In the genomic region with DNA sequence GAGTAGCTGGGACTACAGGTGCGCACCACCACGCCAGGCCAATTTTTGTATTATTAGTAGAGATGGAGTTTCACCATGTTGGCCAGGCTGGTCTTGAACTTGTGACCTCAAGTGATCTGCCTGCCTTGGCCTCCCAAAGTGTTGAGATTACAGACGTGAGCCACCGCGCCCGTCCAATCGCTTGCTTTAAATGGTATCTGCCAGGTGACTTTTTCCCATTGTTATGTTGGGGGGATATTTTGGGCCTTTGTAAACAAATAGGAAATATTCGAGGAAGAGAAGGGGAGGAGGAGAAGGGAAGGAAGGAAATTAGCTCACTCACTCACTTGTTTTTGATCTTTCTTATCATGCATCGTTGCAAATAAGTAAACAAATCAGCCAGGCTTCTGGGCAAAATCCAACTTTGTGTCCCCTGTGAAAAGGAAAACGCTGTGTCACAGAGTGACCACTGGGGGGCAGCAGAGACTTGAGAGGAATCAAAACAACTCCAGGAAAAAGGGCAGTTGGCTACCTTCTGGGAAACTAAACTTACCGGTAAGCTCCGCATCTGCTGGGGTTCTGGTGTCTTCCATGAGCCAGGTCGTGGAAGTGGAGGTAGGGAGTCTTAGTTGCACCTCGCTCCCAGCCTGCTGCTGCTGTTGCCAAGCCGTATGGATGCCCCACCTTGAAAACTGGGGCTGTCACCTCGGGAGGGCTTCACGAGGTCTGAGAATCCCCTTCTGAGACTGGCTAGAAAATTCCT, we compare ENCODE assay signal across 8 cellular contexts. TPM values are rescaled to one million over a fixed set of nuclear protein-coding genes. Genes with fewer than 3 reads are reported as not detected.
A peak's percentile ranks its signal among the peaks of the same experiment; 100 is the strongest.
DNase-seq lines count a peak whose midpoint lies in the region; ATAC-seq, FAIRE-seq and TF ChIP-seq lines count a peak whose summit lies in the region.

No MANE protein-coding gene starts in this region.

- H4K91ac ChIP-seq in H1 (replicated peaks; ENCODE audit: insufficient read length, low read length) = no peak overlapping the region

- 0 out of 2 replicates have a peak overlapping the region, but pooled peaks have one; percentile 54 for H3K18ac ChIP-seq in H1 (ENCODE audit: extremely low read depth, low read length)

- H3K79me2 ChIP-seq in H1 (ENCODE audit: control insufficient read depth in 1 of 2, insufficient read depth in 2 of 2, low read length in 2 of 2) = no peaks in the 10 kb centered on the region

- TF ChIP-seq CTCF in BE2C (IDR thresholded peaks at IDR 0.05; ENCODE audit: low read depth, low read length) (peak; percentile 97), H1 (IDR thresholded peaks at IDR 0.05; ENCODE audit: control extremely low read depth in 1 of 3, insufficient read depth in 1 of 3, low read depth in 1 of 3, low read length in 3 of 3) (peak; percentile 55 to 88 (median 88))

- H3K79me1 ChIP-seq in H1 (ENCODE audit: low read depth, low read length) = no peaks in the 10 kb centered on the region

- DNase-seq in BE2C (peak; percentile 76), HK-2 (ENCODE audit: unreplicated experiment) (peak; percentile 75), NCI-H82 treated with DMSO at 0.1 percent for 48 hours (lab: John Stamatoyannopoulos, UW; ENCODE audit: unreplicated experiment) (peak; percentile 50), H1 (ENCODE audit: low read depth in 1 of 2, low spot score in 2 of 2) (peak; percentile 41 to 87), midbrain (lab: John Stamatoyannopoulos, UW) (peak; percentile 86)
- peak; percentile 32 to 68 for DNase-seq in activated CD8-positive, alpha-beta memory T cell treated with anti-CD3 and anti-CD28 coated beads for 1 hour (ENCODE audit: extremely low read depth in 1 of 2, low read depth in 1 of 2)
- peak; percentile 59 for DNase-seq in stimulated activated CD8-positive, alpha-beta memory T cell treated with anti-CD3 and anti-CD28 coated beads, Interleukin-15, amount 100 ng/mL, for 1 hour (ENCODE audit: low read depth)

- no peak overlapping the region for H3K14ac ChIP-seq in H1 (ENCODE audit: insufficient read length)

- no peak overlapping the region for H4K5ac ChIP-seq in H1 (ENCODE audit: insufficient read length, low read depth, low read length)

- peak overlapping the region; percentile 79; the same call in 1 of the 2 replicates for H2AFZ ChIP-seq in H1 (ENCODE audit: low read length)

- H3K23me2 ChIP-seq in H1 (ENCODE audit: low read depth, low read length) = no peaks in the 10 kb centered on the region; the same call in 1 of the 2 replicates

- no peak for TF ChIP-seq POLR2A in H1 (IDR thresholded peaks at IDR 0.05; ENCODE audit: control extremely low read depth in 1 of 2, low read depth in 2 of 2, low read length in 2 of 2)

- no peaks in the 10 kb centered on the region for H3K27me3 ChIP-seq in BE2C
- peaks cover 0 to 3% (median 0%) of the 10 kb centered on the region in 4 experiments; a peak in 3 of 7 replicates for H3K27me3 ChIP-seq in H1 (replicated peaks in 1 of 4; ENCODE audit: control insufficient read depth in 3 of 4, extremely low read depth in 1 of 4, insufficient read depth in 3 of 4, low read length in 3 of 4)

- H3K4me1 ChIP-seq in BE2C = peaks cover 2% of the 10 kb centered on the region; the same call in 1 of the 2 replicates
- peaks cover 0 to 5% (median 0%) of the 10 kb centered on the region in 4 experiments; a peak in 4 of 7 replicates for H3K4me1 ChIP-seq in H1 (replicated peaks in 1 of 4; ENCODE audit: control insufficient read depth in 3 of 4, insufficient read depth in 4 of 4, low read length in 3 of 4)

- peak overlapping the region; percentile 66; the same call in 1 of the 2 replicates for H4K8ac ChIP-seq in H1 (ENCODE audit: extremely low read depth, insufficient read depth, low read length)

- no peak overlapping the region for H3K27ac ChIP-seq in H1 (ENCODE audit: low read depth, low read length)

- 47% methylated on average over 17 of the region's 17 CpGs; no CpG with 5 or more reads in 1 of the 2 experiments for WGBS in H1 (ENCODE audit: extremely low coverage in 1 of 2, insufficient coverage in 1 of 2, insufficient read length in 1 of 2, insufficient replicate concordance in 2 of 2, low coverage in 1 of 2, low lambda C conversion rate in 2 of 2, missing lambda C conversion rate in 1 of 2), 2 experiments

- no peak for TF ChIP-seq EP300 in H1 (IDR thresholded peaks at IDR 0.05; ENCODE audit: borderline replicate concordance in 1 of 2, low read depth in 2 of 2, low read length in 2 of 2)

- peak; percentile 75 for FAIRE-seq in H1 (lab: Jason Lieb, UNC)

- H4K20me1 ChIP-seq in H1 (replicated peaks in 1 of 2; ENCODE audit: control insufficient read depth in 1 of 2, insufficient read depth in 2 of 2, low read length in 2 of 2) = no peaks in the 10 kb centered on the region

- no peak overlapping the region for H3K4ac ChIP-seq in H1 (replicated peaks; ENCODE audit: insufficient read length, low read depth, low read length)

- no peak for ATAC-seq in GM18909 (IDR thresholded peaks at IDR 0.05; ENCODE audit: poor library complexity, unreplicated experiment)

- H3K9me3 ChIP-seq in BE2C (no peaks in the 10 kb centered on the region; the same call in 1 of the 2 replicates), H1 (ENCODE audit: insufficient read depth in 2 of 2, low read depth in 1 of 2, low read length in 1 of 2) (0 out of 4 replicates have a peak, but pooled peaks cover 0 to 2% of the 10 kb centered on the region in 2 experiments)

- CTCF ChIA-PET in H1 (lab: Charles Lee; ENCODE audit: partially characterized antibody) = interaction anchor here (0.6 to 13.2 kb wide), 31 partner anchors 8 to 244 kb away, joined by 3 to 306 read pairs (median 4); partner anchors contain the start of gene RANBP3

- H2BK15ac ChIP-seq in H1 (ENCODE audit: low read length) = no peak overlapping the region

- H2BK120ac ChIP-seq in H1 (replicated peaks; ENCODE audit: low read depth, low read length) = no peak overlapping the region

- POLR2A ChIA-PET in H1 (lab: Charles Lee; ENCODE audit: partially characterized antibody) = interaction anchor here (1.2 to 1.5 kb wide), 2 partner anchors 9 to 36 kb away, joined by 3 to 4 read pairs; partner anchors contain the start of gene RANBP3

- H3K4me2 ChIP-seq in H1 (ENCODE audit: insufficient read depth in 1 of 2, low read depth in 2 of 2, low read length in 2 of 2) = peak overlapping the region in 1 of 2 experiments; percentile 44; a peak in 2 of 4 replicates

- no peak overlapping the region for H2BK20ac ChIP-seq in H1 (ENCODE audit: low read length)

- H3K36me3 ChIP-seq in BE2C = no peaks in the 10 kb centered on the region
- no peaks in the 10 kb centered on the region for H3K36me3 ChIP-seq in H1 (ENCODE audit: control insufficient read depth in 2 of 4, insufficient read depth in 4 of 4, low read length in 3 of 4)

- H3K56ac ChIP-seq in H1 (replicated peaks; ENCODE audit: insufficient read length, low read depth, low read length) = no peak overlapping the region

- peak; percentile 88 to 90 for TF ChIP-seq RAD21 in H1 (IDR thresholded peaks at IDR 0.05 in 1 of 2, conservative IDR thresholded peaks at IDR 0.05 in 1 of 2; ENCODE audit: low read depth in 2 of 2, low read length in 2 of 2)

- H3K23ac ChIP-seq in H1 (ENCODE audit: insufficient read length) = no peak overlapping the region

- H2AK5ac ChIP-seq in H1 (ENCODE audit: low read depth, low read length) = no peak overlapping the region

- H3K4me3 ChIP-seq in BE2C (ENCODE audit: low read depth, low read length) (no peak overlapping the region), H1 (ENCODE audit: extremely low read depth in 1 of 4, insufficient read depth in 2 of 4, low read depth in 3 of 4, low read length in 4 of 4) (no peak overlapping the region)

- no peak overlapping the region for H2BK12ac ChIP-seq in H1 (ENCODE audit: low read depth, low read length)

- H2BK5ac ChIP-seq in H1 (ENCODE audit: low read depth, low read length) = no peak overlapping the region; the same call in 1 of the 2 replicates

- no peak overlapping the region for H3K9ac ChIP-seq in H1 (replicated peaks in 1 of 4; ENCODE audit: extremely low read depth in 1 of 4, low read depth in 3 of 4, low read length in 3 of 4)

TF ChIP-seq in H1, 55 proteins besides CTCF, POLR2A, EP300 and RAD21:
- 0 out of 2 replicates have a peak, but pooled peaks have one; percentile 11 for TF ChIP-seq BACH1 (IDR thresholded peaks at IDR 0.05; ENCODE audit: low read length)
- peak; percentile 43 for TF ChIP-seq ASH2L (IDR thresholded peaks at IDR 0.05; ENCODE audit: low read length)
- no peak for TF ChIP-seq SIN3A (conservative IDR thresholded peaks at IDR 0.05 in 1 of 2, IDR thresholded peaks at IDR 0.05 in 1 of 2; ENCODE audit: low read depth in 1 of 2, low read length in 2 of 2)
TF ChIP-seq in H1: peak in this region for 2.

RNA-seq across cellular contexts. Expression of gene RANBP3, which starts 9.3 kb away (rescaled TPM):
- polyA plus RNA-seq in BE2C (2012; ENCODE audit: insufficient read depth, insufficient read length, low read depth) = 210 TPM
- total RNA-seq in H1 (2021; fragmentation: NEBNext Ultra II Directional; extraction: Animal tissue kit (Norgen Biotek cat#: 25700)) = 87.0 and 95.4 TPM in 2 replicates
- polyA plus RNA-seq in H1 (2011; rRNA removed) = 122 and 159 TPM in 2 replicates
- polyA plus RNA-seq in H1 (2011; cell fraction: cytosol; rRNA removed) = 120 TPM
- 149 TPM for polyA plus RNA-seq in H1 (2011; cell fraction: nucleus; rRNA removed)
- polyA plus RNA-seq in H1 (2012, experiment 1 of 2) = 62.4 to 96.0 TPM (median 89.7 TPM) in 4 replicates
- polyA plus RNA-seq in H1 (2012, experiment 2 of 2) = 57.9 TPM
- polyA plus RNA-seq in H1 (2013, experiment 1 of 2) = 102 TPM
- 98.7 TPM for polyA plus RNA-seq in H1 (2013, experiment 2 of 2)
- 52.2 and 53.3 TPM in 2 replicates for polyA minus RNA-seq in H1 (2011; rRNA and poly(A)+ RNA removed)
- polyA minus RNA-seq in H1 (2011; cell fraction: cytosol; rRNA and poly(A)+ RNA removed) = 65.6 TPM
- 34.1 TPM for polyA minus RNA-seq in H1 (2011; cell fraction: nucleus; rRNA and poly(A)+ RNA removed)
